In the genomic region with DNA sequence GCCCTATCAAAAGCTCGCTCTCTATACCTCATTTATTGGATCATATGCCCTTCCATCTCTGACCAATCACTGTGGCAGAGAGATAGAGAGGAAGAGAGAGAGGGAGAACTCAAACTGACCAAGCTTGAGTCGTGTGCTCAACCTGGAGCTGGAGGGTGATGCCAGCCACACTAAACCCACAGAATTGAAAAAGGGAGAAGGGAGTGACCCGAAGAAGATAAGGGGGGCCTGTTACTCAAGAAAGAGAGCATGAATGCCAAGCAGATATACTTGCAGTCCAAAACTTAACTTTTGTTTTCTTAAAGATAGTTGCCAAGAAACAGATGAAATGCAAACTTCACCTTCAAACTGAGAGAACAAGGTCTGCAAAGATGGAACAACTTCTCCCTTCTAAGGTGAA, we compare ENCODE assay signal across 19 cellular contexts.
DNase-seq lines count a peak whose midpoint lies in the region; ATAC-seq lines count a peak whose summit lies in the region.
"Had no signal": no experiment of that assay in that cellular context is flagged by ENCODE, and none has a peak within 500 bp of the region (broad histone marks: within the 10 kb centered on the region; RNA-seq: fewer than 3 reads in every experiment).

No MANE protein-coding gene starts in this region.

- peak overlapping the region; percentile 76 for H3K27ac ChIP-seq in naive thymus-derived CD4-positive, alpha-beta T cell (ENCODE audit: low read depth, low read length)

- H3K27me3 Mint-ChIP-seq in stimulated activated naive CD8-positive, alpha-beta T cell treated with anti-CD3 and anti-CD28 coated beads, Interleukin-15, Interleukin-2, amounts not matched to agents 100 ng/mL and 50 ng/mL, for 24 hours = no peaks in the 10 kb centered on the region
- no peaks in the 10 kb centered on the region for H3K27me3 Mint-ChIP-seq in stimulated activated naive CD8-positive, alpha-beta T cell treated with anti-CD3 and anti-CD28 coated beads, Interleukin-15, amount 100 ng/mL, for 72 hours
- H3K27me3 Mint-ChIP-seq in activated naive CD8-positive, alpha-beta T cell treated with anti-CD3 and anti-CD28 coated beads, Interleukin-2, amount 50 U/mL, for 24 hours = no peaks in the 10 kb centered on the region
- H3K27me3 Mint-ChIP-seq in naive thymus-derived CD4-positive, alpha-beta T cell = no peaks in the 10 kb centered on the region

- DNase-seq in stimulated activated naive CD8-positive, alpha-beta T cell treated with anti-CD3 and anti-CD28 coated beads, Interleukin-15, amount 100 ng/mL, for 72 hours = no peak
- no peak for DNase-seq in activated naive CD8-positive, alpha-beta T cell treated with anti-CD3 and anti-CD28 coated beads, Interleukin-2, amount 50 U/mL, for 24 hours
- no peak for DNase-seq in naive thymus-derived CD4-positive, alpha-beta T cell
- DNase-seq in NOMO-1 treated with DMSO at 0.1 percent for 48 hours (lab: John Stamatoyannopoulos, UW; ENCODE audit: unreplicated experiment) (no peak), ecto neural progenitor cell (ENCODE audit: low spot score) (no peak)
- DNase-seq: activated CD4-positive, alpha-beta T cell treated with anti-CD3 and anti-CD28 coated beads, Interleukin-2, amount 50 U/mL, for 1 hour; activated gamma-delta T cell; DMS79 treated with DMSO at 0.1 percent for 48 hours; KG1; left colon; NCI-H146; NCI-H2227 treated with DMSO at 0.1 percent for 48 hours; posterior cingulate gyrus; SHP77; stimulated activated naive CD8-positive, alpha-beta T cell treated with anti-CD3 and anti-CD28 coated beads, Interleukin-15, Interleukin-2, amounts not matched to agents 100 U/mL and 50 U/mL, for 24 hours; T1000 had no signal

- no peaks in the 10 kb centered on the region for H3K27me3 ChIP-seq in naive thymus-derived CD4-positive, alpha-beta T cell (ENCODE audit: control insufficient read depth in 2 of 2, insufficient read depth in 2 of 2, low read length in 2 of 2)

- no peaks in the 10 kb centered on the region for H3K9me3 ChIP-seq in naive thymus-derived CD4-positive, alpha-beta T cell (ENCODE audit: control insufficient read depth in 2 of 3, low read length in 3 of 3)

- peaks cover 84 to 90% of the 10 kb centered on the region in 2 donors for H3K4me1 ChIP-seq in naive thymus-derived CD4-positive, alpha-beta T cell (ENCODE audit: control insufficient read depth in 2 of 2, insufficient read depth in 2 of 2, low read length in 2 of 2)

- H3K36me3 ChIP-seq in naive thymus-derived CD4-positive, alpha-beta T cell (ENCODE audit: control insufficient read depth in 2 of 3, insufficient read depth in 3 of 3, low read length in 3 of 3) = no peaks in the 10 kb centered on the region

- peak overlapping the region; percentile 13 for H3K4me3 ChIP-seq in naive thymus-derived CD4-positive, alpha-beta T cell (ENCODE audit: low read length)

- H3K36me3 Mint-ChIP-seq in stimulated activated naive CD8-positive, alpha-beta T cell treated with anti-CD3 and anti-CD28 coated beads, Interleukin-15, Interleukin-2, amounts not matched to agents 100 ng/mL and 50 ng/mL, for 24 hours (ENCODE audit: low read depth) = peaks cover 12% of the 10 kb centered on the region
- peaks cover 8% of the 10 kb centered on the region for H3K36me3 Mint-ChIP-seq in activated naive CD8-positive, alpha-beta T cell treated with anti-CD3 and anti-CD28 coated beads, Interleukin-2, amount 50 U/mL, for 24 hours (ENCODE audit: low read depth)
- peaks cover 0 to 23% (median 5%) of the 10 kb centered on the region in 5 donors for H3K36me3 Mint-ChIP-seq in naive thymus-derived CD4-positive, alpha-beta T cell

- intact Hi-C loops in naive thymus-derived CD4-positive, alpha-beta T cell (cut with micrococcal nuclease) = loop anchor here in 1 of 2 donors (10.0 kb wide), 1 partner anchor 1412 kb away; a partner anchor contains a TSS

- POLR2A ChIA-PET in naive thymus-derived CD4-positive, alpha-beta T cell (lab: Charles Lee) = interaction anchor here (0.5 to 15.9 kb wide), 21 partner anchors 11 to 451 kb away, joined by 3 to 377 read pairs (median 6); a partner anchor contains a TSS

- H3K4me1 Mint-ChIP-seq in stimulated activated naive CD8-positive, alpha-beta T cell treated with anti-CD3 and anti-CD28 coated beads, Interleukin-15, Interleukin-2, amounts not matched to agents 100 ng/mL and 50 ng/mL, for 24 hours (ENCODE audit: low read depth) = peaks cover 94% of the 10 kb centered on the region
- H3K4me1 Mint-ChIP-seq in stimulated activated naive CD8-positive, alpha-beta T cell treated with anti-CD3 and anti-CD28 coated beads, Interleukin-15, amount 100 ng/mL, for 72 hours = peaks cover 93% of the 10 kb centered on the region
- H3K4me1 Mint-ChIP-seq in activated naive CD8-positive, alpha-beta T cell treated with anti-CD3 and anti-CD28 coated beads, Interleukin-2, amount 50 U/mL, for 24 hours = peaks cover 90% of the 10 kb centered on the region
- H3K4me1 Mint-ChIP-seq in naive thymus-derived CD4-positive, alpha-beta T cell = peaks cover 59 to 100% (median 97%) of the 10 kb centered on the region in 7 donors

- H3K27ac Mint-ChIP-seq in stimulated activated naive CD8-positive, alpha-beta T cell treated with anti-CD3 and anti-CD28 coated beads, Interleukin-15, Interleukin-2, amounts not matched to agents 100 ng/mL and 50 ng/mL, for 24 hours = peak overlapping the region; percentile 14
- H3K27ac Mint-ChIP-seq in stimulated activated naive CD8-positive, alpha-beta T cell treated with anti-CD3 and anti-CD28 coated beads, Interleukin-15, amount 100 ng/mL, for 72 hours = peak overlapping the region in 1 of 2 donors; percentile 91
- peak overlapping the region; percentile 68 for H3K27ac Mint-ChIP-seq in activated naive CD8-positive, alpha-beta T cell treated with anti-CD3 and anti-CD28 coated beads, Interleukin-2, amount 50 U/mL, for 24 hours
- peak overlapping the region; percentile 36 to 99 (median 96) for H3K27ac Mint-ChIP-seq in naive thymus-derived CD4-positive, alpha-beta T cell

- no peak overlapping the region for H3K4me3 Mint-ChIP-seq in stimulated activated naive CD8-positive, alpha-beta T cell treated with anti-CD3 and anti-CD28 coated beads, Interleukin-15, Interleukin-2, amounts not matched to agents 100 ng/mL and 50 ng/mL, for 24 hours
- H3K4me3 Mint-ChIP-seq in stimulated activated naive CD8-positive, alpha-beta T cell treated with anti-CD3 and anti-CD28 coated beads, Interleukin-15, amount 100 ng/mL, for 72 hours = peak overlapping the region in 1 of 2 donors; percentile 11
- H3K4me3 Mint-ChIP-seq in activated naive CD8-positive, alpha-beta T cell treated with anti-CD3 and anti-CD28 coated beads, Interleukin-2, amount 50 U/mL, for 24 hours = no peak overlapping the region
- peak overlapping the region; percentile 4 to 86 (median 49) for H3K4me3 Mint-ChIP-seq in naive thymus-derived CD4-positive, alpha-beta T cell

- CTCF ChIA-PET in naive thymus-derived CD4-positive, alpha-beta T cell (lab: Charles Lee) = interaction anchor here (1.3 kb wide), 1 partner anchor 11 kb away, joined by 3 read pairs; no protein-coding TSS in a partner anchor

- H3K9me3 Mint-ChIP-seq in stimulated activated naive CD8-positive, alpha-beta T cell treated with anti-CD3 and anti-CD28 coated beads, Interleukin-15, Interleukin-2, amounts not matched to agents 100 ng/mL and 50 ng/mL, for 24 hours = peaks cover 5% of the 10 kb centered on the region
- H3K9me3 Mint-ChIP-seq in stimulated activated naive CD8-positive, alpha-beta T cell treated with anti-CD3 and anti-CD28 coated beads, Interleukin-15, amount 100 ng/mL, for 72 hours = no peaks in the 10 kb centered on the region
- H3K9me3 Mint-ChIP-seq in activated naive CD8-positive, alpha-beta T cell treated with anti-CD3 and anti-CD28 coated beads, Interleukin-2, amount 50 U/mL, for 24 hours = peaks cover 6% of the 10 kb centered on the region
- peaks cover 0 to 9% (median 0%) of the 10 kb centered on the region in 11 donors for H3K9me3 Mint-ChIP-seq in naive thymus-derived CD4-positive, alpha-beta T cell

- ATAC-seq in stimulated activated naive CD8-positive, alpha-beta T cell treated with anti-CD3 and anti-CD28 coated beads, Interleukin-15, amount 100 ng/mL, for 72 hours = no peak
- ATAC-seq in activated naive CD8-positive, alpha-beta T cell treated with anti-CD3 and anti-CD28 coated beads, Interleukin-2, amount 50 U/mL, for 24 hours = no peak
- no peak for ATAC-seq in naive thymus-derived CD4-positive, alpha-beta T cell
- ATAC-seq in GM19023 (IDR thresholded peaks at IDR 0.05; ENCODE audit: unreplicated experiment) (no peak), GM19452 (IDR thresholded peaks at IDR 0.05; ENCODE audit: unreplicated experiment) (no peak)
- ATAC-seq: left colon; stimulated activated naive CD8-positive, alpha-beta T cell treated with anti-CD3 and anti-CD28 coated beads, Interleukin-15, Interleukin-2, amounts not matched to agents 100 U/mL and 50 U/mL, for 24 hours had no signal

Comparison
In these comparisons a context has a peak if more than half of its experiments do, and no peak if none do; other contexts are left out.
1. H3K4me3 Mint-ChIP-seq: peak in naive thymus-derived CD4-positive, alpha-beta T cell (10 of 10); none in stimulated activated naive CD8-positive, alpha-beta T cell treated with anti-CD3 and anti-CD28 coated beads, Interleukin-15, Interleukin-2, amounts not matched to agents 100 ng/mL and 50 ng/mL, for 24 hours (single experiment) and activated naive CD8-positive, alpha-beta T cell treated with anti-CD3 and anti-CD28 coated beads, Interleukin-2, amount 50 U/mL, for 24 hours (single experiment).